8 cellular contexts compared by ENCODE assay signal in genomic region chr18:54558609-54559585, GRCh38. TPM values are rescaled to one million over a fixed set of nuclear protein-coding genes. Genes with fewer than 3 reads are reported as not detected.
DNase-seq lines count a peak whose midpoint lies in the region; ATAC-seq, FAIRE-seq and TF ChIP-seq lines count a peak whose summit lies in the region.

No MANE protein-coding gene starts in this region.

- intact Hi-C loops in GM12878 (cut with micrococcal nuclease; ENCODE audit: unreplicated experiment): loop anchor here (1.0 to 5.0 kb wide), 2 partner anchors 112 to 423 kb away; no protein-coding TSS in a partner anchor

- H3K27ac ChIP-seq in GM12878 (ENCODE audit: control insufficient read depth, insufficient read depth) (no peak overlapping the region), mesenchymal stem cell (ENCODE audit: low read length, poor library complexity, severe bottlenecking) (no peak overlapping the region)

- TF ChIP-seq POLR2A in GM12878 (IDR thresholded peaks at IDR 0.05; ENCODE audit: low read depth, low read length): no peak

- no peak overlapping the region for H3K18ac ChIP-seq in mesenchymal stem cell (ENCODE audit: low read depth in 1 of 2, low read length in 2 of 2)

- H3K4me3 ChIP-seq in GM12865 (ENCODE audit: low read depth, low read length): no peak overlapping the region
- H3K4me3 ChIP-seq in Jurkat, Clone E6-1 (ENCODE audit: low read length): no peak overlapping the region
- no peak overlapping the region for H3K4me3 ChIP-seq in GM12878
- no peak overlapping the region for H3K4me3 ChIP-seq in mesenchymal stem cell (ENCODE audit: insufficient read depth in 1 of 2, low read depth in 1 of 2, low read length in 2 of 2)

- H2BK120ac ChIP-seq in mesenchymal stem cell (ENCODE audit: low read depth, low read length): no peak overlapping the region

- H3K9ac ChIP-seq in GM12878 (ENCODE audit: control insufficient read depth, insufficient read depth, low read length) (no peak overlapping the region), mesenchymal stem cell (ENCODE audit: low read length) (no peak overlapping the region)

- H2BK15ac ChIP-seq in mesenchymal stem cell (ENCODE audit: low read depth, poor library complexity, severe bottlenecking): no peak overlapping the region

- no peak overlapping the region for H2BK5ac ChIP-seq in mesenchymal stem cell (ENCODE audit: low read depth, low read length, poor library complexity, severe bottlenecking)

- TF ChIP-seq CTCF in GM12865 (IDR thresholded peaks at IDR 0.05; ENCODE audit: insufficient read depth, low read depth, low read length, missing control alignments): peak; percentile 64
- peak; percentile 53 to 67 (median 61); a peak in 5 of 6 replicates for TF ChIP-seq CTCF in GM12878 (IDR thresholded peaks at IDR 0.05 in 2 of 3, conservative IDR thresholded peaks at IDR 0.05 in 1 of 3; ENCODE audit: control insufficient read depth in 2 of 3, extremely low read depth in 1 of 3, insufficient read depth in 1 of 3, low read depth in 3 of 3, low read length in 3 of 3)
- TF ChIP-seq CTCF in omental fat pad (IDR thresholded peaks at IDR 0.05): no peak

- no peaks in the 10 kb centered on the region for H3K36me3 ChIP-seq in GM12878 (ENCODE audit: control insufficient read depth in 2 of 2, insufficient read depth in 2 of 2, low read length in 1 of 2)
- H3K36me3 ChIP-seq in mesenchymal stem cell (ENCODE audit: control insufficient read depth in 1 of 2, insufficient read depth in 2 of 2, low read depth in 1 of 2, low read length in 2 of 2): no peaks in the 10 kb centered on the region

- no peaks in the 10 kb centered on the region for H3K79me2 ChIP-seq in GM12878 (ENCODE audit: control insufficient read depth, insufficient read depth, low read length)

- FAIRE-seq in A204.1 (lab: Jason Lieb, UNC) (peak; percentile 55), GM12878 (lab: Jason Lieb, UNC) (peak; percentile 72)

- no peak overlapping the region for H3K23ac ChIP-seq in mesenchymal stem cell (ENCODE audit: low read length in 2 of 2)

- H2AK5ac ChIP-seq in mesenchymal stem cell (ENCODE audit: low read length, severe bottlenecking): no peak overlapping the region

- no peak overlapping the region for H4K91ac ChIP-seq in mesenchymal stem cell (ENCODE audit: low read length)

- no peaks in the 10 kb centered on the region; a peak in 1 of 4 replicates for H3K27me3 ChIP-seq in GM12878 (replicated peaks in 1 of 2; ENCODE audit: control insufficient read depth in 2 of 2, insufficient read depth in 2 of 2, low read length in 1 of 2)
- H3K27me3 ChIP-seq in mesenchymal stem cell (ENCODE audit: control insufficient read depth in 1 of 2, insufficient read depth in 1 of 2, low read length in 2 of 2): peaks cover 0 to 7% of the 10 kb centered on the region in 2 experiments

- H3K14ac ChIP-seq in mesenchymal stem cell (ENCODE audit: low read length in 2 of 2): no peak overlapping the region

- H3K4me2 ChIP-seq in GM12878 (ENCODE audit: control insufficient read depth, insufficient read depth) (no peak overlapping the region), mesenchymal stem cell (ENCODE audit: low read length, poor library complexity, severe bottlenecking) (no peak overlapping the region)

- RAD21 ChIA-PET in GM12878 (lab: Charles Lee; ENCODE audit: unreplicated experiment): interaction anchor here (1.9 kb wide), 1 partner anchor 112 kb away, joined by 6 read pairs; no protein-coding TSS in a partner anchor

- TF ChIP-seq EP300 in GM12878 (IDR thresholded peaks at IDR 0.05; ENCODE audit: borderline replicate concordance in 1 of 2, control insufficient read depth in 1 of 2, low read depth in 2 of 2, low read length in 2 of 2): no peak

- peak; percentile 42 for DNase-seq in GM12865 (ENCODE audit: low read depth)
- peak; percentile 21 for DNase-seq in Jurkat, Clone E6-1 (ENCODE audit: low read depth, low spot score)
- DNase-seq in GM12878 (ENCODE audit: low read depth, low spot score): peak; percentile 11
- DNase-seq in mesenchymal stem cell: peak; percentile 33
- no peak for DNase-seq in stimulated activated CD4-positive, alpha-beta T cell treated with anti-CD3 and anti-CD28 coated beads, Interleukin-2, amount 100 ng/mL, for 24 hours
- DNase-seq in omental fat pad (ENCODE audit: low spot score): no peak

- TF ChIP-seq RAD21 in GM12878 (IDR thresholded peaks at IDR 0.05; ENCODE audit: insufficient read depth, low read depth, low read length): peak; percentile 51

- ATAC-seq in GM12878: peak; percentile 60
- ATAC-seq in HG02970 (IDR thresholded peaks at IDR 0.05; ENCODE audit: low FRiP score, unreplicated experiment): no peak
- no peak for ATAC-seq in omental fat pad (ENCODE audit: low FRiP score)

- H4K8ac ChIP-seq in mesenchymal stem cell (ENCODE audit: low read length): no peak overlapping the region

- SMC1A ChIA-PET in GM12878 (lab: Charles Lee; ENCODE audit: uncharacterized antibody, unreplicated experiment): interaction anchor here (1.2 kb wide), 1 partner anchor 9 kb away, joined by 3 read pairs; no protein-coding TSS in a partner anchor

- CTCF ChIA-PET in GM12878 (lab: Yijun Ruan, JAX): interaction anchor here (0.6 to 2.0 kb wide), 9 partner anchors 15 to 856 kb away, joined by 3 to 12 read pairs (median 5); no protein-coding TSS in a partner anchor

- WGBS in GM12878 (ENCODE audit: insufficient coverage, insufficient replicate concordance, low lambda C conversion rate, missing lambda C conversion rate): 15% methylated on average over 3 of the region's 3 CpGs
- WGBS in mesenchymal stem cell: 63% methylated on average over 1 of the region's 3 CpGs

- H3K4ac ChIP-seq in mesenchymal stem cell (ENCODE audit: low read depth in 1 of 2, low read length in 2 of 2): no peak overlapping the region

- no peak overlapping the region for H2AFZ ChIP-seq in GM12878 (ENCODE audit: control insufficient read depth, low read depth, low read length)
- H2AFZ ChIP-seq in mesenchymal stem cell (ENCODE audit: low read depth, low read length): no peak overlapping the region

- no peaks in the 10 kb centered on the region for H3K9me3 ChIP-seq in GM12878 (replicated peaks; ENCODE audit: control insufficient read depth, insufficient read depth, low read length)
- H3K9me3 ChIP-seq in mesenchymal stem cell (ENCODE audit: control insufficient read depth, low read length): no peaks in the 10 kb centered on the region

- in situ Hi-C loops in GM12878 (cut with MboI): loop anchor here (25.0 kb wide), 1 partner anchor 428 kb away; no protein-coding TSS in a partner anchor

- H3K4me1 ChIP-seq in GM12878 (ENCODE audit: control insufficient read depth, insufficient read depth, low read length) (no peaks in the 10 kb centered on the region), mesenchymal stem cell (ENCODE audit: control insufficient read depth, insufficient read depth, low read depth, low read length) (no peaks in the 10 kb centered on the region)

- H3K79me1 ChIP-seq in mesenchymal stem cell (replicated peaks; ENCODE audit: low read length, poor library complexity, severe bottlenecking): no peaks in the 10 kb centered on the region

- no peak overlapping the region for H2BK12ac ChIP-seq in mesenchymal stem cell (ENCODE audit: low read length in 2 of 2)

- H4K20me1 ChIP-seq in GM12878 (ENCODE audit: control insufficient read depth, insufficient read depth): no peaks in the 10 kb centered on the region

- POLR2A ChIA-PET in GM12878 (lab: Charles Lee): interaction anchor here (0.9 kb wide), 1 partner anchor 8 kb away, joined by 3 read pairs; no protein-coding TSS in a partner anchor

- BruUV-seq in GM12878 (replicated peaks; lab: Mats Ljungman, UMichigan): no TSS peak

TF ChIP-seq in GM12878, 131 proteins besides CTCF, POLR2A, EP300 and RAD21:
- TF ChIP-seq SMC3 (IDR thresholded peaks at IDR 0.05; ENCODE audit: borderline replicate concordance, low read length) (peak; percentile 57; the same call in 1 of the 2 replicates), FOXK2 (IDR thresholded peaks at IDR 0.05) (no peak), SRF (IDR thresholded peaks at IDR 0.05; ENCODE audit: low read depth in 2 of 2, low read length in 2 of 2) (no peak)

RNA-seq across cellular contexts. Expression of gene DYNAP, which starts 32.1 kb away (rescaled TPM):
- not detected for polyA plus RNA-seq in Jurkat, Clone E6-1 (2012; ENCODE audit: insufficient read depth, insufficient read length)
- not detected in 2 replicates for total RNA-seq in GM12878 (2013; cell fraction: nucleolus; rRNA removed)
- not detected in 2 replicates for total RNA-seq in GM12878 (2014; rRNA removed)
- not detected in 2 replicates for total RNA-seq in GM12878 (2014; rRNA removed; fragmentation: Illumina TruSeq; extraction: Trizol)
- total RNA-seq in GM12878 (2021): not detected in 2 replicates
- not detected for polyA plus RNA-seq in GM12878 (2011; ENCODE audit: low read depth)
- not detected in 2 replicates for polyA plus RNA-seq in GM12878 (2011; rRNA removed)
- not detected in 2 replicates for polyA plus RNA-seq in GM12878 (2011; cell fraction: cytosol; rRNA removed)
- polyA plus RNA-seq in GM12878 (2011; cell fraction: nucleus; rRNA removed): not detected in 2 replicates
- not detected in 2 replicates for polyA plus RNA-seq in GM12878 (2012)
- not detected in 2 replicates for polyA plus RNA-seq in GM12878 (2014; fragmentation: Illumina TruSeq; extraction: Trizol)
- not detected for polyA plus RNA-seq in GM12878 (2014; fragmentation: Nextera tagmentation; extraction: Ambion mirVana)
- polyA plus RNA-seq in GM12878 (2014; rRNA removed): not detected in 2 replicates
- polyA plus RNA-seq in GM12878 (2016; fragmentation: Nextera tagmentation; extraction: Ambion mirVana): not detected
- polyA minus RNA-seq in GM12878 (2011; rRNA and poly(A)+ RNA removed): not detected in 2 replicates
- not detected in 2 replicates for polyA minus RNA-seq in GM12878 (2011; cell fraction: cytosol; rRNA and poly(A)+ RNA removed)
- not detected in 2 replicates for polyA minus RNA-seq in GM12878 (2011; cell fraction: nucleus; rRNA and poly(A)+ RNA removed)
- polyA plus RNA-seq in mesenchymal stem cell (2013, experiment 1 of 2): not detected
- polyA plus RNA-seq in mesenchymal stem cell (2013, experiment 2 of 2): not detected
- total RNA-seq in omental fat pad: not detected

Comparison
In these comparisons a context has a peak if more than half of its experiments do, and no peak if none do; other contexts are left out.
1. DNase-seq: peak in GM12865 (single experiment), Jurkat, Clone E6-1 (single experiment), GM12878 (single experiment) and mesenchymal stem cell (single experiment); none in stimulated activated CD4-positive, alpha-beta T cell treated with anti-CD3 and anti-CD28 coated beads, Interleukin-2, amount 100 ng/mL, for 24 hours (0 of 2) and omental fat pad (single experiment).
2. CTCF ChIP-seq: peak in GM12865 (single experiment) and GM12878 (3 of 3); none in omental fat pad (0 of 3).